ENCODE assay signal across 28 cellular contexts in genomic region chr2:203972066-203972465, GRCh38. TPM values are rescaled to one million over a fixed set of nuclear protein-coding genes. Genes with fewer than 3 reads are reported as not detected.
DNase-seq lines count a peak whose midpoint lies in the region; ATAC-seq, FAIRE-seq and TF ChIP-seq lines count a peak whose summit lies in the region.
"Had no signal": no experiment of that assay in that cellular context is flagged by ENCODE, and none has a peak within 500 bp of the region (broad histone marks: within the 10 kb centered on the region; RNA-seq: fewer than 3 reads in every experiment).

No MANE protein-coding gene starts in this region.

- H3K9ac ChIP-seq in OCI-LY3 (ENCODE audit: low read length) (peak overlapping the region; percentile 22; the same call in 1 of the 2 replicates), MM.1S (ENCODE audit: low read length) (no peak overlapping the region)
- H3K9ac ChIP-seq: BLaER1 had no signal

- no TSS peak for BruUV-seq in A673 (replicated peaks; lab: Mats Ljungman, UMichigan)

- no peak overlapping the region for H2AFZ ChIP-seq in OCI-LY3 (ENCODE audit: low read depth, low read length)
- no peak overlapping the region for H2AFZ ChIP-seq in MM.1S (ENCODE audit: low read length)

- H3K4me2 ChIP-seq in OCI-LY3 (ENCODE audit: low read length), result peak overlapping the region; percentile 54
- H3K4me2 ChIP-seq in MM.1S (ENCODE audit: low read depth, low read length), result no peak overlapping the region
- H3K4me2 ChIP-seq: BLaER1 had no signal

- no peaks in the 10 kb centered on the region for H3K36me3 Mint-ChIP-seq in type B pancreatic cell

- H4K20me1 ChIP-seq in OCI-LY3 (ENCODE audit: insufficient read depth, low read length) (no peaks in the 10 kb centered on the region), MM.1S (ENCODE audit: insufficient read depth, low read length) (no peaks in the 10 kb centered on the region)
- H4K20me1 ChIP-seq: BLaER1 had no signal

- H3K4me1 Mint-ChIP-seq in type B pancreatic cell (ENCODE audit: unreplicated experiment), result no peaks in the 10 kb centered on the region
- H3K4me1 Mint-ChIP-seq: activated B cell treated with CpG ODN at 0.5 μM for 24 hours; activated naive CD8-positive, alpha-beta T cell treated with anti-CD3 and anti-CD28 coated beads, Interleukin-2, amount 50 U/mL, for 24 hours had no signal

- TF ChIP-seq CTCF in OCI-LY3 (IDR thresholded peaks at IDR 0.05; ENCODE audit: low read depth, low read length), result no peak
- no peak for TF ChIP-seq CTCF in MM.1S (IDR thresholded peaks at IDR 0.05; ENCODE audit: low read length)
- no peak for TF ChIP-seq CTCF in type B pancreatic cell (conservative IDR thresholded peaks at IDR 0.05)
- TF ChIP-seq CTCF in A673 (conservative IDR thresholded peaks at IDR 0.05; ENCODE audit: low read depth, low read length), result no peak

- H3K4me1 ChIP-seq in OCI-LY3 (ENCODE audit: low read length) (peaks cover 41% of the 10 kb centered on the region), MM.1S (ENCODE audit: low read length) (no peaks in the 10 kb centered on the region), A673 (ENCODE audit: insufficient read depth, low read length, poor library complexity, severe bottlenecking) (no peaks in the 10 kb centered on the region)
- H3K4me1 ChIP-seq: BLaER1, SJSA1, spleen had no signal

- no peak for DNase-seq in GM18507 (ENCODE audit: extremely low spot score, insufficient read length, low read depth)
- DNase-seq in MM.1S, result no peak
- DNase-seq in type B pancreatic cell (ENCODE audit: extremely low spot score, unreplicated experiment), result no peak
- DNase-seq in A673 (ENCODE audit: low spot score), result no peak
- DNase-seq in posterior vena cava (ENCODE audit: low spot score), result no peak
- DNase-seq: activated B cell treated with CpG ODN at 0.5 μM for 24 hours; activated CD8-positive, alpha-beta memory T cell treated with anti-CD3 and anti-CD28 coated beads for 24 hours; activated naive CD8-positive, alpha-beta T cell treated with anti-CD3 and anti-CD28 coated beads, Interleukin-2, amount 50 U/mL, for 24 hours; dermis blood vessel endothelial cell; GDM1; hypothalamus; mesendoderm; NCI-H1417 treated with DMSO at 0.1 percent for 48 hours; spleen; stimulated activated CD8-positive, alpha-beta memory T cell treated with anti-CD3 and anti-CD28 coated beads, Interleukin-4, amount 100 ng/mL, for 48 hours had no signal

- H3K27me3 Mint-ChIP-seq in type B pancreatic cell, result peaks cover 29% of the 10 kb centered on the region
- H3K27me3 Mint-ChIP-seq: activated naive CD8-positive, alpha-beta T cell treated with anti-CD3 and anti-CD28 coated beads, Interleukin-2, amount 50 U/mL, for 24 hours had no signal

- intact Hi-C loops in A673 (cut with micrococcal nuclease; ENCODE audit: unreplicated experiment) (no loop called here), posterior vena cava (cut with DNase I) (no loop called here)

- no peaks in the 10 kb centered on the region for H3K9me3 ChIP-seq in OCI-LY3 (ENCODE audit: insufficient read depth, low read length)
- H3K9me3 ChIP-seq in MM.1S (replicated peaks; ENCODE audit: insufficient read depth, low read length), result no peaks in the 10 kb centered on the region
- H3K9me3 ChIP-seq in A673 (ENCODE audit: low read depth, low read length, poor library complexity, severe bottlenecking), result no peaks in the 10 kb centered on the region
- H3K9me3 ChIP-seq: BLaER1, SJSA1, spleen had no signal

- H3F3A ChIP-seq in MM.1S (ENCODE audit: insufficient read depth, low read length), result no peaks in the 10 kb centered on the region

- CTCF ChIA-PET in A673 (lab: Charles Lee), result interaction anchor here (0.7 kb wide), 1 partner anchor 211 kb away, joined by 6 read pairs; no protein-coding TSS in a partner anchor

- H3K4me3 Mint-ChIP-seq in type B pancreatic cell, result no peak overlapping the region
- H3K4me3 Mint-ChIP-seq: activated B cell treated with CpG ODN at 0.5 μM for 24 hours; activated naive CD8-positive, alpha-beta T cell treated with anti-CD3 and anti-CD28 coated beads, Interleukin-2, amount 50 U/mL, for 24 hours; nephron; T-helper 2 cell treated with Interferon-gamma antibody and Interleukin-4, amounts not matched to agents 5 μg/mL and 100 μg/mL, for 36 hours had no signal

- no peaks in the 10 kb centered on the region for H3K9me2 ChIP-seq in MM.1S (replicated peaks; ENCODE audit: insufficient read depth, low read length)

- H3K9me3 Mint-ChIP-seq in type B pancreatic cell, result no peaks in the 10 kb centered on the region
- H3K9me3 Mint-ChIP-seq: activated B cell treated with CpG ODN at 0.5 μM for 24 hours; activated naive CD8-positive, alpha-beta T cell treated with anti-CD3 and anti-CD28 coated beads, Interleukin-2, amount 50 U/mL, for 24 hours; activated T-helper 2 cell treated with anti-CD3 and anti-CD28 coated beads, Interferon-gamma antibody, Interleukin-2, Interleukin-4, amounts not matched to agents 10 μg/mL and 5 μg/mL and 100 μg/mL, durations not matched to agents 14 hours and 24 hours and 36 hours; T-helper 2 cell treated with Interferon-gamma antibody and Interleukin-4, amounts not matched to agents 5 μg/mL and 100 μg/mL, for 36 hours had no signal

- H3K27me3 ChIP-seq in OCI-LY3 (ENCODE audit: low read depth, low read length), result no peaks in the 10 kb centered on the region
- H3K27me3 ChIP-seq in MM.1S (replicated peaks; ENCODE audit: insufficient read depth, low read length), result no peaks in the 10 kb centered on the region
- H3K27me3 ChIP-seq in A673 (replicated peaks; ENCODE audit: insufficient read depth, low read depth, low read length, poor library complexity), result peaks cover 6% of the 10 kb centered on the region
- H3K27me3 ChIP-seq: BLaER1, spleen had no signal

- POLR2A ChIA-PET in A673 (lab: Charles Lee; ENCODE audit: low non-redundant PET), result no interaction called here

- H3K36me3 ChIP-seq in OCI-LY3 (replicated peaks; ENCODE audit: low read depth, low read length), result no peaks in the 10 kb centered on the region
- no peaks in the 10 kb centered on the region for H3K36me3 ChIP-seq in MM.1S (replicated peaks; ENCODE audit: insufficient read depth, low read length)
- no peaks in the 10 kb centered on the region for H3K36me3 ChIP-seq in A673 (ENCODE audit: insufficient read depth, low read length, poor library complexity, severe bottlenecking)
- H3K36me3 ChIP-seq: BLaER1, SJSA1, spleen had no signal

- peak; percentile 71 for FAIRE-seq in GM18507 (lab: Jason Lieb, UNC)
- FAIRE-seq: bronchial epithelial cell had no signal

- peak overlapping the region; percentile 57 for H3K27ac ChIP-seq in OCI-LY3 (ENCODE audit: low read length)
- H3K27ac ChIP-seq in MM.1S (ENCODE audit: low read length), result no peak overlapping the region
- H3K27ac ChIP-seq in A673 (ENCODE audit: low read depth, low read length, poor library complexity, severe bottlenecking), result no peak overlapping the region
- H3K27ac ChIP-seq: BLaER1, SJSA1, spleen had no signal

- H3K79me2 ChIP-seq in OCI-LY3 (ENCODE audit: low read length) (no peaks in the 10 kb centered on the region), MM.1S (ENCODE audit: low read length) (no peaks in the 10 kb centered on the region)

- ATAC-seq in GM19463 (IDR thresholded peaks at IDR 0.05; ENCODE audit: unreplicated experiment), result peak; percentile 82
- peak; percentile 58 for ATAC-seq in HG03064 (IDR thresholded peaks at IDR 0.05; ENCODE audit: low read depth, unreplicated experiment)
- ATAC-seq: activated naive CD8-positive, alpha-beta T cell treated with anti-CD3 and anti-CD28 coated beads, Interleukin-2, amount 50 U/mL, for 24 hours had no signal

- H3K27ac Mint-ChIP-seq in type B pancreatic cell, result no peak overlapping the region
- H3K27ac Mint-ChIP-seq: activated B cell treated with CpG ODN at 0.5 μM for 24 hours; activated naive CD8-positive, alpha-beta T cell treated with anti-CD3 and anti-CD28 coated beads, Interleukin-2, amount 50 U/mL, for 24 hours; activated T-helper 2 cell treated with anti-CD3 and anti-CD28 coated beads, Interferon-gamma antibody, Interleukin-2, Interleukin-4, amounts not matched to agents 10 μg/mL and 5 μg/mL and 100 μg/mL, durations not matched to agents 14 hours and 24 hours and 36 hours; nephron; progenitor cell of endocrine pancreas; T-helper 2 cell treated with Interferon-gamma antibody and Interleukin-4, amounts not matched to agents 5 μg/mL and 100 μg/mL, for 36 hours had no signal

- H3K4me3 ChIP-seq in OCI-LY3 (ENCODE audit: low read length) (no peak overlapping the region), MM.1S (ENCODE audit: low read length) (no peak overlapping the region), A673 (ENCODE audit: low read depth, low read length, poor library complexity, severe bottlenecking) (no peak overlapping the region)
- H3K4me3 ChIP-seq: BLaER1, SJSA1, spleen had no signal

RNA-seq across cellular contexts. Expression of gene ICOS, which starts 35.5 kb away (rescaled TPM):
- total RNA-seq in type B pancreatic cell (ENCODE audit: low replicate concordance), result not detected in 2 replicates
- not detected in 2 replicates for total RNA-seq in A673 (2021)
- under 1 TPM in 1 of 2 donors, not detected in 1; 0.14 TPM for total RNA-seq in posterior vena cava
- total RNA-seq: A172, activated B cell treated with CpG ODN at 0.5 μM for 24 hours, bronchial epithelial cell, dermis blood vessel endothelial cell, fibroblast of villous mesenchyme, kidney epithelial cell, progenitor cell of endocrine pancreas, SJSA1 had no signal
